In genomic region chr17:50055055-50055425, GRCh38 we compare ENCODE assay signal across 8 cellular contexts. TPM values are rescaled to one million over a fixed set of nuclear protein-coding genes. Genes with fewer than 3 reads are reported as not detected.
DNase-seq lines count a peak whose midpoint lies in the region; ATAC-seq and TF ChIP-seq lines count a peak whose summit lies in the region.

No MANE protein-coding gene starts in this region.

- no peaks in the 10 kb centered on the region for H3K79me2 ChIP-seq in mesendoderm (ENCODE audit: control insufficient read depth, insufficient read depth, low read length)

- H2BK5ac ChIP-seq in mesendoderm (ENCODE audit: low read length) = no peak overlapping the region

- no peaks in the 10 kb centered on the region for H3K79me1 ChIP-seq in mesendoderm (ENCODE audit: low read length)

- DNase-seq in AG04449 (ENCODE audit: low read depth, low spot score) = no peak
- DNase-seq in HT-29 (ENCODE audit: low spot score) = peak; percentile 92
- no peak for DNase-seq in SJCRH30
- DNase-seq in mesendoderm = peak; percentile 84
- no peak for DNase-seq in GF-D8 (lab: John Stamatoyannopoulos, UW)

- no peaks in the 10 kb centered on the region for H3K27me3 ChIP-seq in SJCRH30
- no peaks in the 10 kb centered on the region for H3K27me3 ChIP-seq in duodenal mucosa (ENCODE audit: control insufficient read depth in 1 of 2, insufficient read depth in 2 of 2, low read length in 2 of 2)
- no peaks in the 10 kb centered on the region for H3K27me3 ChIP-seq in mesendoderm (ENCODE audit: insufficient read depth, low read length, poor library complexity)

- no peak for ATAC-seq in HG03159 (IDR thresholded peaks at IDR 0.05; ENCODE audit: unreplicated experiment)

- H3K56ac ChIP-seq in mesendoderm (ENCODE audit: low read length) = no peak overlapping the region

- H3K18ac ChIP-seq in mesendoderm (ENCODE audit: low read length) = no peak overlapping the region

- H3K9me3 ChIP-seq in SJCRH30 (replicated peaks) (no peaks in the 10 kb centered on the region), duodenal mucosa (ENCODE audit: control insufficient read depth in 1 of 2, low read length in 2 of 2) (no peaks in the 10 kb centered on the region)

- H3K9ac ChIP-seq in duodenal mucosa (ENCODE audit: low read depth in 1 of 2, low read length in 2 of 2) (peak overlapping the region; percentile 75 to 87), mesendoderm (ENCODE audit: low read length) (no peak overlapping the region)

- no peak overlapping the region for H3K4ac ChIP-seq in mesendoderm (ENCODE audit: low read depth, low read length)

- no peak overlapping the region for H2BK15ac ChIP-seq in mesendoderm (replicated peaks; ENCODE audit: low read depth)

- WGBS in mesendoderm (ENCODE audit: extremely low coverage, insufficient coverage, low lambda C conversion rate) = no CpG with 5 or more reads among the region's 14 CpGs
- 19% methylated on average over 14 of the region's 14 CpGs for WGBS in urinary bladder

- H3K36me3 ChIP-seq in SJCRH30 (no peaks in the 10 kb centered on the region), duodenal mucosa (ENCODE audit: control insufficient read depth in 1 of 2, insufficient read depth in 2 of 2, low read length in 2 of 2) (no peaks in the 10 kb centered on the region), mesendoderm (ENCODE audit: control insufficient read depth, insufficient read depth, low read length) (no peaks in the 10 kb centered on the region), urinary bladder (ENCODE audit: insufficient read depth) (no peaks in the 10 kb centered on the region)

- H4K5ac ChIP-seq in mesendoderm (ENCODE audit: low read length) = no peak overlapping the region

- no peak overlapping the region for H3K23ac ChIP-seq in mesendoderm (ENCODE audit: low read length)

- H3K27ac ChIP-seq in SJCRH30 = no peak overlapping the region
- peak overlapping the region; percentile 90 for H3K27ac ChIP-seq in duodenal mucosa (ENCODE audit: low read depth, low read length)
- peak overlapping the region; percentile 25 for H3K27ac ChIP-seq in mesendoderm (ENCODE audit: low read depth, low read length)
- H3K27ac ChIP-seq in urinary bladder (ENCODE audit: low read depth) = peak overlapping the region; percentile 12

- no peak overlapping the region for H2AK5ac ChIP-seq in mesendoderm (ENCODE audit: low read length)

- H3K4me3 ChIP-seq in AG04449 (ENCODE audit: low read depth, low read length) (peak overlapping the region; percentile 78), SJCRH30 (peak overlapping the region; percentile 59), duodenal mucosa (ENCODE audit: low read depth in 1 of 2, low read length in 2 of 2) (peak overlapping the region; percentile 81 to 86), mesendoderm (ENCODE audit: low read length) (no peak overlapping the region), urinary bladder (ENCODE audit: low read depth, low read length) (peak overlapping the region; percentile 83)

- POLR2A ChIA-PET in AG04449 (lab: Yijun Ruan, JAX) = interaction anchor here (1.1 kb wide), 1 partner anchor 17 kb away, joined by 3 read pairs; no protein-coding TSS in a partner anchor

- peak overlapping the region; percentile 53 for H3K4me2 ChIP-seq in mesendoderm (ENCODE audit: low read length)

- peaks cover 49% of the 10 kb centered on the region for H3K4me1 ChIP-seq in SJCRH30
- H3K4me1 ChIP-seq in duodenal mucosa (ENCODE audit: control insufficient read depth in 1 of 2, insufficient read depth in 2 of 2, low read length in 2 of 2) = peaks cover 44 to 53% of the 10 kb centered on the region in 2 donors
- peaks cover 25% of the 10 kb centered on the region for H3K4me1 ChIP-seq in mesendoderm (ENCODE audit: control insufficient read depth, low read depth, low read length)
- H3K4me1 ChIP-seq in urinary bladder (ENCODE audit: insufficient read depth) = peaks cover 4% of the 10 kb centered on the region

- H2BK120ac ChIP-seq in mesendoderm (ENCODE audit: low read depth, low read length) = no peak overlapping the region

- no peak for TF ChIP-seq CTCF in AG04449 (IDR thresholded peaks at IDR 0.05; ENCODE audit: insufficient read depth, low read length, missing control alignments)

- no peak overlapping the region for H4K8ac ChIP-seq in mesendoderm (ENCODE audit: low read depth, low read length)

- CTCF ChIA-PET in AG04449 (lab: Yijun Ruan, JAX) = interaction anchor here (0.9 to 17.8 kb wide), 6 partner anchors 10 to 26 kb away, joined by 3 to 179 read pairs (median 7); no protein-coding TSS in a partner anchor

RNA-seq across cellular contexts. Expression of gene ITGA3, which starts 0.9 kb away (rescaled TPM):
- total RNA-seq in HT-29 (2014; rRNA removed; shearing (Covaris generic)) = 218 and 237 TPM in 2 replicates
- total RNA-seq in SJCRH30 (2014; rRNA removed; shearing (Covaris generic)) = 2.9 and 3.7 TPM in 2 replicates
- 13.0 TPM for polyA plus RNA-seq in mesendoderm (2013, experiment 1 of 2)
- 13.2 TPM for polyA plus RNA-seq in mesendoderm (2013, experiment 2 of 2)
- 26.0 TPM for total RNA-seq in urinary bladder
- polyA plus RNA-seq in urinary bladder = 54.9 TPM

RNA-seq across cellular contexts. Expression of gene PDK2, which starts 40.1 kb away (rescaled TPM):
- total RNA-seq in HT-29 (2014; rRNA removed; shearing (Covaris generic)) = 31.3 and 31.9 TPM in 2 replicates
- 10.7 and 12.5 TPM in 2 replicates for total RNA-seq in SJCRH30 (2014; rRNA removed; shearing (Covaris generic))
- 10.1 TPM for polyA plus RNA-seq in mesendoderm (2013, experiment 1 of 2)
- polyA plus RNA-seq in mesendoderm (2013, experiment 2 of 2) = 11.8 TPM
- 15.9 TPM for total RNA-seq in urinary bladder
- polyA plus RNA-seq in urinary bladder = 55.0 TPM

Comparison
In these comparisons a context has a peak if more than half of its experiments do, and no peak if none do; other contexts are left out.
1. DNase-seq: peak in HT-29 (single experiment) and mesendoderm (single experiment); none in AG04449 (single experiment), SJCRH30 (0 of 2) and GF-D8 (single experiment).